In genomic region chr11:72454791-72455190, GRCh38 we compare ENCODE assay signal across 27 cellular contexts. TPM values are rescaled to one million over a fixed set of nuclear protein-coding genes. Genes with fewer than 3 reads are reported as not detected.
A peak's percentile ranks its signal among the peaks of the same experiment; 100 is the strongest.
DNase-seq lines count a peak whose midpoint lies in the region; ATAC-seq and TF ChIP-seq lines count a peak whose summit lies in the region.
"Had no signal": no experiment of that assay in that cellular context is flagged by ENCODE, and none has a peak within 500 bp of the region (broad histone marks: within the 10 kb centered on the region; RNA-seq: fewer than 3 reads in every experiment).

No MANE protein-coding gene starts in this region.

- H3K27me3 ChIP-seq in AG04450 (ENCODE audit: control insufficient read depth, insufficient read depth, low read length) (peaks cover 28% of the 10 kb centered on the region), H7 (ENCODE audit: control insufficient read depth, insufficient read depth, low read length) (no peaks in the 10 kb centered on the region; the same call in 1 of the 2 replicates), esophagus squamous epithelium (peaks cover 0 to under 1% (median 0%) of the 10 kb centered on the region in 4 donors)
- H3K27me3 ChIP-seq: gastrocnemius medialis had no signal

- CTCF ChIA-PET in AG04450 (lab: Charles Lee) = interaction anchor here (1.0 to 4.0 kb wide), 5 partner anchors 8 to 430 kb away, joined by 3 to 20 read pairs (median 6); no protein-coding TSS in a partner anchor

- H3K27ac ChIP-seq in AG04450 (ENCODE audit: low read depth, low read length) (no peak overlapping the region), esophagus squamous epithelium (no peak overlapping the region)
- H3K27ac ChIP-seq: epithelial cell of prostate, gastrocnemius medialis, RWPE1 had no signal

- intact Hi-C loops in esophagus squamous epithelium (cut with DNase I) = no loop called here

- H3K36me3 ChIP-seq in H7 (replicated peaks; ENCODE audit: control insufficient read depth, insufficient read depth, low read length) = no peaks in the 10 kb centered on the region
- no peaks in the 10 kb centered on the region for H3K36me3 ChIP-seq in esophagus squamous epithelium
- H3K36me3 ChIP-seq: gastrocnemius medialis had no signal

- H3K4me3 ChIP-seq in AG04450 (ENCODE audit: low read depth, low read length) = no peak overlapping the region
- H3K4me3 ChIP-seq in H7 (ENCODE audit: insufficient read depth, low read depth, low read length) = no peak overlapping the region
- no peak overlapping the region for H3K4me3 ChIP-seq in WI38 (ENCODE audit: low read depth, low read length)
- H3K4me3 ChIP-seq in fibroblast of pulmonary artery (replicated peaks; ENCODE audit: low read depth, low read length) = no peak overlapping the region
- H3K4me3 ChIP-seq in esophagus squamous epithelium = no peak overlapping the region
- H3K4me3 ChIP-seq: gastrocnemius medialis had no signal

- no peaks in the 10 kb centered on the region for H3K4me1 ChIP-seq in esophagus squamous epithelium
- H3K4me1 ChIP-seq: gastrocnemius medialis had no signal

- H3K9me3 ChIP-seq in AG04450 (ENCODE audit: control insufficient read depth, insufficient read depth, low read length) = no peaks in the 10 kb centered on the region
- no peaks in the 10 kb centered on the region for H3K9me3 ChIP-seq in esophagus squamous epithelium
- H3K9me3 ChIP-seq: gastrocnemius medialis had no signal

- 77 to 82% methylated on average over 3 to 4 of the region's 4 CpGs for WGBS in esophagus squamous epithelium, 2 donors

- peak; percentile 32 for TF ChIP-seq CTCF in AG04450 (IDR thresholded peaks at IDR 0.05; ENCODE audit: low read depth, low read length)
- 0 out of 2 replicates have a peak, but pooled peaks have one; percentile 15 for TF ChIP-seq CTCF in WI38 (IDR thresholded peaks at IDR 0.05; ENCODE audit: low read depth, low read length)
- peak; percentile 31 for TF ChIP-seq CTCF in fibroblast of pulmonary artery (IDR thresholded peaks at IDR 0.05; ENCODE audit: low read length, missing control alignments)
- no peak for TF ChIP-seq CTCF in esophagus squamous epithelium (IDR thresholded peaks at IDR 0.05)

- TF ChIP-seq POLR2A in esophagus squamous epithelium (IDR thresholded peaks at IDR 0.05) = no peak

- DNase-seq in AG04450 (ENCODE audit: low read depth, low spot score) (no peak), H7 (peak; percentile 62), fibroblast of pulmonary artery (ENCODE audit: low read depth) (no peak), esophagus squamous epithelium (lab: John Stamatoyannopoulos, UW) (no peak), EL (no peak)
- no peak for DNase-seq in activated T-cell treated with anti-CD3 and anti-CD28 coated beads, Interleukin-2, amount 50 U/mL, for 1 hour
- DNase-seq: activated B cell treated with CpG ODN at 0.5 μM for 24 hours; activated CD4-positive, alpha-beta T cell treated with anti-CD3 and anti-CD28 coated beads, Interleukin-2, amount 50 U/mL, for 4 hours; activated CD8-positive, alpha-beta memory T cell treated with anti-CD3 and anti-CD28 coated beads, Interleukin-2, amount 50 U/mL, for 4 hours; aorta; CD4-positive, alpha-beta T cell; cerebellar nuclear complex; gastrocnemius medialis; GOT3; hippocampal formation; left ventricle myocardium superior; midbrain; MV-4-11; natural killer cell; NCI-H187; NCI-H69; retina; stimulated activated naive CD8-positive, alpha-beta T cell treated with anti-CD3 and anti-CD28 coated beads, Interleukin-15, Interleukin-2, amounts not matched to agents 100 U/mL and 50 U/mL, for 24 hours had no signal

- ATAC-seq in GM18511 (IDR thresholded peaks at IDR 0.05; ENCODE audit: unreplicated experiment) = no peak
- ATAC-seq: gastrocnemius medialis; left ventricle myocardium superior; natural killer cell; stimulated activated naive CD8-positive, alpha-beta T cell treated with anti-CD3 and anti-CD28 coated beads, Interleukin-15, Interleukin-2, amounts not matched to agents 100 U/mL and 50 U/mL, for 24 hours had no signal

- POLR2A ChIA-PET in AG04450 (lab: Yijun Ruan, JAX) = no interaction called here

RNA-seq across cellular contexts. Expression of gene CLPB, which starts 20.5 kb away (rescaled TPM):
- polyA plus RNA-seq in AG04450 (2011; rRNA removed) = 18.9 and 19.2 TPM in 2 replicates
- 47.3 and 55.0 TPM in 2 replicates for polyA minus RNA-seq in AG04450 (2011; rRNA and poly(A)+ RNA removed)
- 27.1 and 32.4 TPM in 2 replicates for total RNA-seq in H7 (2014; rRNA removed; shearing (Covaris generic))
- 10 to 100 TPM; 17.1 to 22.2 (median 18.6) TPM for total RNA-seq in esophagus squamous epithelium

Comparison
In these comparisons a context has a peak if more than half of its experiments do, and no peak if none do; other contexts are left out.
1. CTCF ChIP-seq: peak in AG04450 (single experiment), WI38 (single experiment) and fibroblast of pulmonary artery (single experiment); none in esophagus squamous epithelium (0 of 6).